In the genomic region with DNA sequence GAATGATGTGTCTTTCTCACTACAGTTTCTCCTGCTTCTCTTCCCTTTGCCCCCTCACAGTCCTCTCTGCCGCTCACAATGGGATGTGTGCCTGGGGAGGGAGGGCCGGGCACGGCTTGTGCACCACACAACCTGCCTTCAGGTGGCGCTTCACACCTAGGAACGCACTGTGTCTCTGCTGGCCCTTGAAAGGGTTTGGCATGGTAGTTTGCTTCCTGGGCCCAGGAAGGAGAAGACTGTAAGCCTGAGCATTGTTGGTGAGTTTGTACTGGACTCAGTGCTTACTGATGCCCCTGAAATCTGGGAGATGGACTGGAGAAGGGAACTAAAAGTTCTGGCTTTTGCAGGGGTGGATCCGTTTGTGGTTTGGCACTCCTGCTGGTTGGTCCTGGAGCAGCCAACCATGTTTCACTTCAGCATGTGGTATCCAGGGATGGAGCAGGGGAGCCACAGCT, we compare ENCODE assay signal across 1 cellular context.
A peak's percentile ranks its signal among the peaks of the same experiment; 100 is the strongest.
TF ChIP-seq lines count a peak whose summit lies in the region.

No MANE protein-coding gene starts in this region.

TF ChIP-seq in K562, 482 proteins besides CTCF, POLR2A, EP300 and RAD21 (continued from another document):
- TF ChIP-seq BHLHE40 (IDR thresholded peaks at IDR 0.05; ENCODE audit: low read length) (0 out of 2 replicates have a peak, but pooled peaks have one; percentile 36), ZNF224 (CRISPR knock-in tag; IDR thresholded peaks at IDR 0.05) (no peak), STAG1 (CRISPR knock-in tag; IDR thresholded peaks at IDR 0.05; ENCODE audit: borderline replicate concordance) (peak; percentile 68; the same call in 1 of the 2 replicates), SMARCA4 (IDR thresholded peaks at IDR 0.05) (no peak), ESRRA (IDR thresholded peaks at IDR 0.05; ENCODE audit: borderline replicate concordance, low read depth) (0 out of 2 replicates have a peak, but pooled peaks have one; percentile 22), CC2D1A (IDR thresholded peaks at IDR 0.05) (peak; percentile 65), HNRNPUL1 (IDR thresholded peaks at IDR 0.05; ENCODE audit: low read length) (no peak), ATF7 (IDR thresholded peaks at IDR 0.05) (0 out of 2 replicates have a peak, but pooled peaks have one; percentile 25), SMC3 (conservative IDR thresholded peaks at IDR 0.05; ENCODE audit: insufficient read depth, low read depth, low read length) (peak; percentile 78), CCNT2 (IDR thresholded peaks at IDR 0.05; ENCODE audit: borderline replicate concordance, extremely low read depth, insufficient read length, low read depth, low read length) (no peak), BRD9 (IDR thresholded peaks at IDR 0.05; ENCODE audit: low read depth, partially characterized antibody) (peak; percentile 18), ARID2 (IDR thresholded peaks at IDR 0.05) (peak; percentile 75; the same call in 1 of the 2 replicates), IFI16 (CRISPR knock-in tag; IDR thresholded peaks at IDR 0.05) (no peak), ZKSCAN1 (IDR thresholded peaks at IDR 0.05; ENCODE audit: low read depth, low read length) (no peak), RB1 (IDR thresholded peaks at IDR 0.05; ENCODE audit: low read depth) (0 out of 2 replicates have a peak, but pooled peaks have one; percentile 10), L3MBTL2 (IDR thresholded peaks at IDR 0.05) (peak; percentile 34; the same call in 1 of the 2 replicates)
- TF ChIP-seq, protein P1, sequence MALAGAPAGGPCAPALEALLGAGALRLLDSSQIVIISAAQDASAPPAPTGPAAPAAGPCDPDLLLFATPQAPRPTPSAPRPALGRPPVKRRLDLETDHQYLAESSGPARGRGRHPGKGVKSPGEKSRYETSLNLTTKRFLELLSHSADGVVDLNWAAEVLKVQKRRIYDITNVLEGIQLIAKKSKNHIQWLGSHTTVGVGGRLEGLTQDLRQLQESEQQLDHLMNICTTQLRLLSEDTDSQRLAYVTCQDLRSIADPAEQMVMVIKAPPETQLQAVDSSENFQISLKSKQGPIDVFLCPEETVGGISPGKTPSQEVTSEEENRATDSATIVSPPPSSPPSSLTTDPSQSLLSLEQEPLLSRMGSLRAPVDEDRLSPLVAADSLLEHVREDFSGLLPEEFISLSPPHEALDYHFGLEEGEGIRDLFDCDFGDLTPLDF (CRISPR knock-in tag; IDR thresholded peaks at IDR 0.05) = no peak
- TF ChIP-seq, protein P2, sequence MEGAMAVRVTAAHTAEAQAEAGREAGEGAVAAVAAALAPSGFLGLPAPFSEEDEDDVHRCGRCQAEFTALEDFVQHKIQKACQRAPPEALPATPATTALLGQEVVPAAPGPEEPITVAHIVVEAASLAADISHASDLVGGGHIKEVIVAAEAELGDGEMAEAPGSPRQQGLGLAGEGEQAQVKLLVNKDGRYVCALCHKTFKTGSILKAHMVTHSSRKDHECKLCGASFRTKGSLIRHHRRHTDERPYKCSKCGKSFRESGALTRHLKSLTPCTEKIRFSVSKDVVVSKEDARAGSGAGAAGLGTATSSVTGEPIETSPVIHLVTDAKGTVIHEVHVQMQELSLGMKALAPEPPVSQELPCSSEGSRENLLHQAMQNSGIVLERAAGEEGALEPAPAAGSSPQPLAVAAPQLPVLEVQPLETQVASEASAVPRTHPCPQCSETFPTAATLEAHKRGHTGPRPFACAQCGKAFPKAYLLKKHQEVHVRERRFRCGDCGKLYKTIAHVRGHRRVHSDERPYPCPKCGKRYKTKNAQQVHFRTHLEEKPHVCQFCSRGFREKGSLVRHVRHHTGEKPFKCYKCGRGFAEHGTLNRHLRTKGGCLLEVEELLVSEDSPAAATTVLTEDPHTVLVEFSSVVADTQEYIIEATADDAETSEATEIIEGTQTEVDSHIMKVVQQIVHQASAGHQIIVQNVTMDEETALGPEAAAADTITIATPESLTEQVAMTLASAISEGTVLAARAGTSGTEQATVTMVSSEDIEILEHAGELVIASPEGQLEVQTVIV (CRISPR knock-in tag; IDR thresholded peaks at IDR 0.05; ENCODE audit: borderline replicate concordance) = no peak
- TF ChIP-seq, protein P3, sequence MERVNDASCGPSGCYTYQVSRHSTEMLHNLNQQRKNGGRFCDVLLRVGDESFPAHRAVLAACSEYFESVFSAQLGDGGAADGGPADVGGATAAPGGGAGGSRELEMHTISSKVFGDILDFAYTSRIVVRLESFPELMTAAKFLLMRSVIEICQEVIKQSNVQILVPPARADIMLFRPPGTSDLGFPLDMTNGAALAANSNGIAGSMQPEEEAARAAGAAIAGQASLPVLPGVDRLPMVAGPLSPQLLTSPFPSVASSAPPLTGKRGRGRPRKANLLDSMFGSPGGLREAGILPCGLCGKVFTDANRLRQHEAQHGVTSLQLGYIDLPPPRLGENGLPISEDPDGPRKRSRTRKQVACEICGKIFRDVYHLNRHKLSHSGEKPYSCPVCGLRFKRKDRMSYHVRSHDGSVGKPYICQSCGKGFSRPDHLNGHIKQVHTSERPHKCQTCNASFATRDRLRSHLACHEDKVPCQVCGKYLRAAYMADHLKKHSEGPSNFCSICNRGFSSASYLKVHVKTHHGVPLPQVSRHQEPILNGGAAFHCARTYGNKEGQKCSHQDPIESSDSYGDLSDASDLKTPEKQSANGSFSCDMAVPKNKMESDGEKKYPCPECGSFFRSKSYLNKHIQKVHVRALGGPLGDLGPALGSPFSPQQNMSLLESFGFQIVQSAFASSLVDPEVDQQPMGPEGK (CRISPR knock-in tag; IDR thresholded peaks at IDR 0.05; ENCODE audit: borderline replicate concordance) = no peak
